In the genomic region with DNA sequence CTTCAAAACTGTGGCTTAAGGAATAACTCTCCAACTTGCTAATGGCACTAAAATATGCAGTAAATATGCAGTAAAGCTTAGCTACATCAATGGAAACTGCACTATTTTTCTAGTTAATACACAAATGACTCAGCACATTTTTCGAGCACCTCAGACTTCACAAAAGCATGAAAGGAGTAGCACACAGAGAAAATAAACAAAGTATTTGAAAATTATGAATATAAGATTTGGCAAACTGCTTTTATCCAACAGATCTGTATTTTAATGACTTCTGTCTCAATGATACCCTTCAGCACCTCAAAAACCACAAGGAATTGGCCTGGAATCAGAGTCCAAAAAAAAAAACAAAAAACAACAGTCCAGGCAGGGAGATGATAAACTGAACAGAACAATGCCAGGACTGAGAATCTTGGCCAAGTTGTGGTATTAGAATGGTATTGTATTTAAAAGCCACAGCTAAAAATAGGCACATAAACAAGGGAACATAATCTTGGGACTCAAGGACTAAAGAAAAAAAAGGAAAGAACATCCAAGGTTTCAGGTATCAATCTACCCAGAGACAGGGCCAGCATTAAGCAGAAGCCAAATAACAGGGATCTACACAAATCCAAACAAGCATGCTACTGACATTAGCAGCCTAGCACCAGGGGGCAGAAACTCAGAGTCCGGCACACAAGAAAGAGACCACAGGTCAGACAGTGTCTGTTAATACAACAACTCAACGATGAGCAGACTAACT, we compare ENCODE assay signal across 1 cellular context.
TF ChIP-seq lines count a peak whose summit lies in the region.

No MANE protein-coding gene starts in this region.

TF ChIP-seq in GM23338, 12 proteins besides CTCF, POLR2A, EP300 and RAD21 (continued from another document):
- TF ChIP-seq ZNF462 (CRISPR knock-in tag; IDR thresholded peaks at IDR 0.05) (no peak), ZNF114 (CRISPR knock-in tag; IDR thresholded peaks at IDR 0.05) (no peak)
